ENCODE assay signal across 16 cellular contexts in the genomic region with DNA sequence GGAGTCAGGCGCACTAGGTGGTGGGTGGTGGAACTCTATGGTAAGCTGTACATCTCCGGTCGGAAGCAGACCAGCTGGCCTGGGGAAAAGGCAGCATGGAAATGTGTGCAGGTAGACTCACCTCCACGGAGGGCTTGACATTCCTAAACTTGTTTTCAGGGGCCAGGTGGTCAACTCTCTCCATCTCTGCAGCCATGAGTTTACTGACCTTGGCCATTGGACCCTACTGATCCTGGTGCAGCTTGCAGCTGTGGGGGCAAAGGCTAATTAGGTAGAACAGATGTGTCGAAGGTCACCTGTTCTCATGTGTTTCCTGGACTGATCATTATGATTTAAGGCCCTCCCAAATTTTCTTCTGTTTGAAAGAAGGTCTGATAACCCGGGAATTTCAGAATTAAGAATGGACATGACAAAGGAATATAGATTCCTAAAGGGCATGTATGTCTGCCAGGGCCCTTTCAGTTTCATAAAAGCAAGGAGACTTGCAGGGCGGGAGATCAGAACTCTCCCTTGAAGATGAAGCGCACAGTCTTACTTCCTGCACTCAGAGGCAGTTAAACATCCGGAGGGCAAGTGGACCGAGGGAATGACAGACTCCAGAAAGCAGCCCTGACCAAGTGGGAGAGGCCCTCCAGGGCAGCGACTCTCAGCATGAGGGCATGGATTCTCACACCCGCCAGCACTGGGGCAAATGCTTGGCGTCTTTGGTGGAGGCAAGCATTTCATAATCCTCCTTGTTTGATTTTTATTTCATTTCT. TPM values are rescaled to one million over a fixed set of nuclear protein-coding genes. Genes with fewer than 3 reads are reported as not detected.
A peak's percentile ranks its signal among the peaks of the same experiment; 100 is the strongest.
DNase-seq lines count a peak whose midpoint lies in the region; ATAC-seq and TF ChIP-seq lines count a peak whose summit lies in the region.
"Had no signal": no experiment of that assay in that cellular context is flagged by ENCODE, and none has a peak within 500 bp of the region (broad histone marks: within the 10 kb centered on the region; RNA-seq: fewer than 3 reads in every experiment).

No MANE protein-coding gene starts in this region.

- H3K9me3 ChIP-seq in HEK293 (ENCODE audit: control insufficient read depth, insufficient read depth, low read depth, low read length) = no peaks in the 10 kb centered on the region
- H3K9me3 ChIP-seq in neuronal stem cell (replicated peaks in 1 of 2; ENCODE audit: control insufficient read depth in 2 of 2, insufficient read depth in 1 of 2, low read depth in 1 of 2, low read length in 2 of 2) = peaks cover 0 to 2% of the 10 kb centered on the region in 2 donors
- H3K9me3 ChIP-seq in OCI-LY7 (ENCODE audit: low read length) = no peaks in the 10 kb centered on the region
- H3K9me3 ChIP-seq: stomach, uterus had no signal

- H3K9ac ChIP-seq in neuronal stem cell (ENCODE audit: low read depth, low read length, poor library complexity) = no peak overlapping the region
- H3K9ac ChIP-seq: parathyroid adenoma had no signal

- H3K18ac ChIP-seq in neuronal stem cell (ENCODE audit: low read length) = no peak overlapping the region

- CTCF ChIA-PET in HEK293 (lab: Yijun Ruan, JAX) = interaction anchor here (0.6 to 1.2 kb wide), 4 partner anchors 8 to 18 kb away, joined by 3 to 7 read pairs (median 4); no protein-coding TSS in a partner anchor
- CTCF ChIA-PET in OCI-LY7 (lab: Charles Lee; ENCODE audit: unreplicated experiment) = no interaction called here
- CTCF ChIA-PET in HEK293T (lab: Yijun Ruan, JAX) = interaction anchor here (1.4 kb wide), 1 partner anchor 158 kb away, joined by 3 read pairs; no protein-coding TSS in a partner anchor

- no peaks in the 10 kb centered on the region for H4K20me1 ChIP-seq in OCI-LY7 (ENCODE audit: insufficient read depth, low read length)

- no peaks in the 10 kb centered on the region for H3K27me3 Mint-ChIP-seq in activated T-cell treated with anti-CD3 and anti-CD28 coated beads, Interleukin-2, amount 50 U/mL, for 4 hours (ENCODE audit: low read depth)
- H3K27me3 Mint-ChIP-seq: dendritic cell treated with granulocyte-macrophage colony-stimulating factor and Interleukin-4, amounts not matched to agents 40 ng/mL and 50 ng/mL, for 4 days had no signal

- H3K14ac ChIP-seq in neuronal stem cell (ENCODE audit: low read length) = no peak overlapping the region

- H2BK120ac ChIP-seq in neuronal stem cell (ENCODE audit: low read depth, low read length) = no peak overlapping the region

- H3K36me3 Mint-ChIP-seq in activated T-cell treated with anti-CD3 and anti-CD28 coated beads, Interleukin-2, amount 50 U/mL, for 4 hours (ENCODE audit: insufficient read depth) = no peaks in the 10 kb centered on the region

- peak overlapping the region; percentile 13 for H3K4me3 Mint-ChIP-seq in activated T-cell treated with anti-CD3 and anti-CD28 coated beads, Interleukin-2, amount 50 U/mL, for 4 hours
- H3K4me3 Mint-ChIP-seq: dendritic cell treated with granulocyte-macrophage colony-stimulating factor and Interleukin-4, amounts not matched to agents 40 ng/mL and 50 ng/mL, for 4 days had no signal

- H3K9me2 ChIP-seq in OCI-LY7 (ENCODE audit: insufficient read depth, low read length) = no peaks in the 10 kb centered on the region

- H3K23ac ChIP-seq in neuronal stem cell (ENCODE audit: low read depth, low read length, poor library complexity) = no peak overlapping the region

- no peak overlapping the region for H3K4ac ChIP-seq in neuronal stem cell (ENCODE audit: low read length)

- H3K27me3 ChIP-seq in neuronal stem cell (ENCODE audit: control insufficient read depth in 3 of 3, insufficient read depth in 3 of 3, low read depth in 1 of 3, low read length in 3 of 3) = no peaks in the 10 kb centered on the region
- H3K27me3 ChIP-seq: stomach, uterus had no signal

- H3K79me2 ChIP-seq in OCI-LY7 (ENCODE audit: insufficient read depth, low read depth, low read length) = no peaks in the 10 kb centered on the region

- intact Hi-C loops in OCI-LY7 (cut with micrococcal nuclease; ENCODE audit: unreplicated experiment) = no loop called here

- peak overlapping the region; percentile 85 for H2BK12ac ChIP-seq in neuronal stem cell (ENCODE audit: low read length)

- no peaks in the 10 kb centered on the region for H3K9me3 Mint-ChIP-seq in activated T-cell treated with anti-CD3 and anti-CD28 coated beads, Interleukin-2, amount 50 U/mL, for 4 hours
- H3K9me3 Mint-ChIP-seq: dendritic cell treated with granulocyte-macrophage colony-stimulating factor and Interleukin-4, amounts not matched to agents 40 ng/mL and 50 ng/mL, for 4 days had no signal

- no peak overlapping the region for H4K91ac ChIP-seq in neuronal stem cell (ENCODE audit: low read depth, low read length, poor library complexity)

- no peaks in the 10 kb centered on the region for H3K79me1 ChIP-seq in neuronal stem cell (ENCODE audit: low read depth, low read length)

- BruUV-seq in OCI-LY7 (replicated peaks; lab: Mats Ljungman, UMichigan) = no TSS peak

- H2AFZ ChIP-seq in neuronal stem cell (ENCODE audit: low read length) (no peak overlapping the region), OCI-LY7 (ENCODE audit: low read length) (no peak overlapping the region)
- H2AFZ ChIP-seq: parathyroid adenoma had no signal

- POLR2A ChIA-PET in HEK293 (lab: Yijun Ruan, JAX) (no interaction called here), OCI-LY7 (lab: Charles Lee) (no interaction called here), HEK293T (lab: Yijun Ruan, JAX) (no interaction called here)

- H3K4me2 ChIP-seq in neuronal stem cell (ENCODE audit: insufficient read depth, low read length, poor library complexity, severe bottlenecking) (no peak overlapping the region), OCI-LY7 (ENCODE audit: low read length) (no peak overlapping the region)

- H4K8ac ChIP-seq in neuronal stem cell (ENCODE audit: low read depth, low read length) = no peak overlapping the region

- H2BK15ac ChIP-seq in neuronal stem cell (ENCODE audit: low read length) = peak overlapping the region; percentile 29

- TF ChIP-seq CTCF in HEK293 (tag by site-specific recombination; IDR thresholded peaks at IDR 0.05) (no peak), OCI-LY7 (conservative IDR thresholded peaks at IDR 0.05; ENCODE audit: low read length) (no peak)

- peak; percentile 39 to 56 for ATAC-seq in activated T-cell treated with anti-CD3 and anti-CD28 coated beads, Interleukin-2, amount 50 U/mL, for 4 hours
- no peak for ATAC-seq in GM18517 (IDR thresholded peaks at IDR 0.05; ENCODE audit: unreplicated experiment)

- WGBS in neuronal stem cell (ENCODE audit: extremely low coverage in 2 of 2, insufficient read length in 2 of 2, insufficient replicate concordance in 1 of 2), 2 donors = no CpG with 5 or more reads among the region's 13 CpGs

- H2AK5ac ChIP-seq in neuronal stem cell (ENCODE audit: low read depth, low read length) = no peak overlapping the region

- H3K4me1 ChIP-seq in HEK293 (ENCODE audit: control insufficient read depth, insufficient read depth, low read length) = no peaks in the 10 kb centered on the region
- H3K4me1 ChIP-seq in neuronal stem cell (ENCODE audit: control insufficient read depth in 2 of 2, insufficient read depth in 1 of 2, low read depth in 1 of 2, low read length in 2 of 2) = peaks cover 4 to 6% of the 10 kb centered on the region in 2 donors
- H3K4me1 ChIP-seq in OCI-LY7 (ENCODE audit: insufficient read depth, low read length, poor library complexity, severe bottlenecking) = peaks cover 7% of the 10 kb centered on the region
- H3K4me1 ChIP-seq: uterus had no signal

- no peak overlapping the region for H2BK5ac ChIP-seq in neuronal stem cell (ENCODE audit: low read length)

- H3K4me3 ChIP-seq in HEK293 (ENCODE audit: low read depth, low read length) = no peak overlapping the region
- no peak overlapping the region for H3K4me3 ChIP-seq in neuronal stem cell (ENCODE audit: low read length in 2 of 2)
- no peak overlapping the region for H3K4me3 ChIP-seq in OCI-LY7 (ENCODE audit: low read depth, low read length, poor library complexity, severe bottlenecking)
- H3K4me3 ChIP-seq: stomach, uterus had no signal

- H3K36me3 ChIP-seq in HEK293 (ENCODE audit: control insufficient read depth in 2 of 2, insufficient read depth in 1 of 2, low read length in 2 of 2) (no peaks in the 10 kb centered on the region), neuronal stem cell (replicated peaks in 1 of 2; ENCODE audit: control insufficient read depth in 2 of 2, insufficient read depth in 2 of 2, low read length in 2 of 2) (no peaks in the 10 kb centered on the region), OCI-LY7 (ENCODE audit: insufficient read depth, low read length) (no peaks in the 10 kb centered on the region)
- H3K36me3 ChIP-seq: stomach, uterus had no signal

- no peak for DNase-seq in activated T-cell treated with anti-CD3 and anti-CD28 coated beads, Interleukin-2, amount 50 U/mL, for 4 hours
- DNase-seq in activated T-cell treated with anti-CD3 and anti-CD28 coated beads for 4 hours (no peak), islet precursor cell (peak; percentile 80), neuronal stem cell (ENCODE audit: low spot score) (no peak), OCI-LY7 (ENCODE audit: low spot score) (no peak), HEK293T (ENCODE audit: extremely low spot score) (no peak)
- DNase-seq: foreskin fibroblast, IMR-90, kidney glomerular epithelial cell, NCI-H1694 treated with DMSO at 0.1 percent for 48 hours, stomach, uterus had no signal

- H3K27ac ChIP-seq in HEK293 (ENCODE audit: extremely low read depth, low read depth, low read length) (no peak overlapping the region), neuronal stem cell (replicated peaks; ENCODE audit: low read length) (no peak overlapping the region), OCI-LY7 (ENCODE audit: low read depth, low read length, poor library complexity, severe bottlenecking) (no peak overlapping the region)
- H3K27ac ChIP-seq: parathyroid adenoma, stomach, uterus had no signal

- peaks cover 43% of the 10 kb centered on the region for H3K4me1 Mint-ChIP-seq in activated T-cell treated with anti-CD3 and anti-CD28 coated beads, Interleukin-2, amount 50 U/mL, for 4 hours (ENCODE audit: low read depth)

TF ChIP-seq in HEK293, 187 proteins besides CTCF, POLR2A, EP300 and RAD21:
- peak; percentile 48 for TF ChIP-seq GLIS1 (tag by site-specific recombination; IDR thresholded peaks at IDR 0.05)
- TF ChIP-seq KLF8 (tag by site-specific recombination; IDR thresholded peaks at IDR 0.05) = no peak

TF ChIP-seq in HEK293T, 16 proteins besides CTCF, POLR2A, EP300 and RAD21 (continues in another document):
- no peak for TF ChIP-seq ZNF384 (IDR thresholded peaks at IDR 0.05)
- no peak for TF ChIP-seq BHLHE40 (IDR thresholded peaks at IDR 0.05; ENCODE audit: borderline replicate concordance)
- no peak for TF ChIP-seq ELF4 (IDR thresholded peaks at IDR 0.05)
- no peak for TF ChIP-seq CTBP1 (IDR thresholded peaks at IDR 0.05; ENCODE audit: borderline replicate concordance)
- TF ChIP-seq FOXK2 (IDR thresholded peaks at IDR 0.05) = no peak
- no peak for TF ChIP-seq FOXM1 (IDR thresholded peaks at IDR 0.05; ENCODE audit: borderline replicate concordance)
- TF ChIP-seq SUZ12 (IDR thresholded peaks at IDR 0.05) = no peak
- TF ChIP-seq TARDBP (IDR thresholded peaks at IDR 0.05) = no peak

RNA-seq across cellular contexts. Expression of gene CMTM7, which starts 56.1 kb away (rescaled TPM):
- total RNA-seq in activated T-cell treated with anti-CD3 and anti-CD28 coated beads, Interleukin-2, amount 50 U/mL, for 4 hours = 10 to 100 TPM; 19.1 to 23.2 (median 21.3) TPM
- polyA plus RNA-seq in neuronal stem cell (2013, experiment 1 of 2) = 48.3 TPM
- polyA plus RNA-seq in neuronal stem cell (2013, experiment 2 of 2) = 46.3 TPM
- total RNA-seq in OCI-LY7 (2014; rRNA removed; shearing (Covaris generic)) = 13.2 and 16.0 TPM in 2 replicates
- total RNA-seq in OCI-LY7 (2022) = 19.0 TPM in 2 replicates
